ENCODE assay signal across 2 cellular contexts in genomic region chr3:53278667-53279066, GRCh38.
TF ChIP-seq lines count a peak whose summit lies in the region.

No MANE protein-coding gene starts in this region.

TF ChIP-seq in WTC11, 78 proteins besides CTCF, POLR2A, EP300 and RAD21:
- no peak for TF ChIP-seq ZNF532 (CRISPR knock-in tag; IDR thresholded peaks at IDR 0.05; ENCODE audit: borderline replicate concordance)
- TF ChIP-seq PRDM15 (CRISPR knock-in tag; IDR thresholded peaks at IDR 0.05): no peak
- TF ChIP-seq MYBL2 (CRISPR knock-in tag; IDR thresholded peaks at IDR 0.05): no peak
- TF ChIP-seq HMGXB4 (CRISPR knock-in tag; IDR thresholded peaks at IDR 0.05): no peak
- TF ChIP-seq CREM (CRISPR knock-in tag; IDR thresholded peaks at IDR 0.05): no peak
TF ChIP-seq in WTC11: peak in this region for 0.

TF ChIP-seq in H1, 55 proteins besides CTCF, POLR2A, EP300 and RAD21:
- TF ChIP-seq TBP (IDR thresholded peaks at IDR 0.05; ENCODE audit: low read depth, low read length) (no peak), TEAD4 (IDR thresholded peaks at IDR 0.05; ENCODE audit: low read depth, low read length) (no peak), POU5F1 (IDR thresholded peaks at IDR 0.05; ENCODE audit: low read depth, low read length) (no peak), ATF3 (IDR thresholded peaks at IDR 0.05; ENCODE audit: insufficient read depth, low read depth, low read length) (no peak), SAP30 (IDR thresholded peaks at IDR 0.05; ENCODE audit: insufficient read depth, insufficient replicate concordance, low read length) (no peak), RFX5 (IDR thresholded peaks at IDR 0.05; ENCODE audit: borderline replicate concordance, low read depth, low read length) (no peak), GABPA (IDR thresholded peaks at IDR 0.05; ENCODE audit: borderline replicate concordance, insufficient read depth, low read length) (no peak), CTBP2 (IDR thresholded peaks at IDR 0.05; ENCODE audit: borderline replicate concordance, insufficient read depth, insufficient read length, low read length) (no peak), RXRA (IDR thresholded peaks at IDR 0.05; ENCODE audit: insufficient read depth, low read depth, low read length) (no peak), HDAC6 (IDR thresholded peaks at IDR 0.05; ENCODE audit: low read depth, low read length) (no peak), CBX5 (IDR thresholded peaks at IDR 0.05; ENCODE audit: low read depth, low read length) (no peak), PHF8 (conservative IDR thresholded peaks at IDR 0.05; ENCODE audit: low read depth, low read length) (no peak), TAF7 (optimal IDR thresholded peaks at IDR 0.05; ENCODE audit: borderline replicate concordance, low read depth, low read length) (no peak), RBBP5 (IDR thresholded peaks at IDR 0.05; ENCODE audit: borderline replicate concordance, low read depth, low read length) (no peak)
